8 cellular contexts compared by ENCODE assay signal in the genomic region with DNA sequence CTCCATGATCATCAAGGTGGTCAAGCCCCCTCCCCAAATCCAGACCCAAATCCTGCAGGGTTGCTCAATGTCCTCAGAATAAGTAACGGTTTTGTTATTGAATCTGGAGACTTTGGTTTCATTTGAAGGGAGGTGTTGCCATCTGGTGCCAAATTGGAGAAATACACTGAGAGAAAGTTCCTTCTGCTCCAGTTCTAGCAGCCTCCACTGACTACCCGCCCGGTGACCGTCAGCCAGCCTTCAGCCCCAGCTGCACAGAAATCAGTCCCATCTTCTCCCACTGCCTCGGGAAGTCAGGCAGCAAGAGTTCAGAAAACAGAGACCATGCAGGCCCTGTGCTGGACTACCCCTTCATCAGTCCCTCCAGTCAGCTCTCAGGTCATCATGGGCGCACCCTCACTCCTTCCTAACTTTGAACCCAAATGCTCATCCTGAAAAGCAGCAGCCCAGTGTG. TPM values are rescaled to one million over a fixed set of nuclear protein-coding genes. Genes with fewer than 3 reads are reported as not detected.
A peak's percentile ranks its signal among the peaks of the same experiment; 100 is the strongest.
DNase-seq lines count a peak whose midpoint lies in the region; ATAC-seq and TF ChIP-seq lines count a peak whose summit lies in the region.

No MANE protein-coding gene starts in this region.

- no peak overlapping the region for H3K4me3 ChIP-seq in CD4-positive, CD25-positive, alpha-beta regulatory T cell (ENCODE audit: low read depth, low read length)
- H3K4me3 ChIP-seq in thoracic aorta = no peak overlapping the region

- peaks cover 0 to 1% (median 0%) of the 10 kb centered on the region in 7 donors for H3K9me3 Mint-ChIP-seq in CD4-positive, CD25-positive, alpha-beta regulatory T cell

- no peak overlapping the region for H3K27ac ChIP-seq in CD4-positive, CD25-positive, alpha-beta regulatory T cell (ENCODE audit: insufficient read depth, low read length, poor library complexity, severe bottlenecking)
- peak overlapping the region; percentile 54 for H3K27ac ChIP-seq in layer of hippocampus (ENCODE audit: low read depth, low read length)
- no peak overlapping the region for H3K27ac ChIP-seq in thoracic aorta

- DNase-seq in CD4-positive, CD25-positive, alpha-beta regulatory T cell = peak; percentile 12 to 71 (median 57)
- peak; percentile 67 for DNase-seq in M059J (ENCODE audit: low read depth)
- peak; percentile 86 for DNase-seq in SK-MEL-5 (ENCODE audit: low read depth, low spot score)
- peak; percentile 73 for DNase-seq in cerebellar cortex (ENCODE audit: low spot score)
- DNase-seq in thoracic aorta (ENCODE audit: low spot score) = no peak
- DNase-seq in OCI-M2 (lab: John Stamatoyannopoulos, UW; ENCODE audit: unreplicated experiment) = no peak

- no peaks in the 10 kb centered on the region for H3K27me3 ChIP-seq in CD4-positive, CD25-positive, alpha-beta regulatory T cell (ENCODE audit: control insufficient read depth, insufficient read depth, low read length)
- H3K27me3 ChIP-seq in layer of hippocampus (ENCODE audit: control insufficient read depth, insufficient read depth, low read length) (no peaks in the 10 kb centered on the region), thoracic aorta (replicated peaks; ENCODE audit: insufficient read depth) (no peaks in the 10 kb centered on the region)

- H3K4me1 ChIP-seq in CD4-positive, CD25-positive, alpha-beta regulatory T cell (ENCODE audit: control insufficient read depth, insufficient read depth, low read length, poor library complexity, severe bottlenecking) = no peaks in the 10 kb centered on the region
- H3K4me1 ChIP-seq in thoracic aorta (ENCODE audit: control insufficient read depth in 1 of 2, low read depth in 2 of 2) = peaks cover 11 to 19% of the 10 kb centered on the region in 2 donors

- in situ Hi-C loops in SK-MEL-5 (cut with HindIII; ENCODE audit: low pct_unique_long_range_greater_than_20kb, low sequenced_read_pairs) = loop anchor here (10.0 kb wide), 1 partner anchor 232 kb away; no protein-coding TSS in a partner anchor

- ATAC-seq in CD4-positive, CD25-positive, alpha-beta regulatory T cell (ENCODE audit: low read depth in 2 of 2) = peak in 1 of 2 donors; percentile 34
- peak; percentile 49 for ATAC-seq in GM18868 (IDR thresholded peaks at IDR 0.05; ENCODE audit: unreplicated experiment)
- peak; percentile 39 for ATAC-seq in thoracic aorta (ENCODE audit: insufficient number of reproducible peaks, low FRiP score, low read depth)

- H3K27ac Mint-ChIP-seq in CD4-positive, CD25-positive, alpha-beta regulatory T cell = no peak overlapping the region

- peaks cover 25% of the 10 kb centered on the region for H3K27me3 Mint-ChIP-seq in CD4-positive, CD25-positive, alpha-beta regulatory T cell

- peaks cover 0 to 16% (median 8%) of the 10 kb centered on the region in 4 donors for H3K4me1 Mint-ChIP-seq in CD4-positive, CD25-positive, alpha-beta regulatory T cell

- no peaks in the 10 kb centered on the region for H3K36me3 ChIP-seq in CD4-positive, CD25-positive, alpha-beta regulatory T cell (ENCODE audit: control insufficient read depth, insufficient read depth, low read length)
- no peaks in the 10 kb centered on the region for H3K36me3 ChIP-seq in thoracic aorta

- H3K4me3 Mint-ChIP-seq in CD4-positive, CD25-positive, alpha-beta regulatory T cell = no peak overlapping the region

- H3K36me3 Mint-ChIP-seq in CD4-positive, CD25-positive, alpha-beta regulatory T cell = no peaks in the 10 kb centered on the region

- no peaks in the 10 kb centered on the region for H3K9me3 ChIP-seq in CD4-positive, CD25-positive, alpha-beta regulatory T cell (ENCODE audit: control insufficient read depth in 2 of 2, low read length in 2 of 2)
- no peaks in the 10 kb centered on the region for H3K9me3 ChIP-seq in thoracic aorta

- peak; percentile 72 for TF ChIP-seq CTCF in thoracic aorta (IDR thresholded peaks at IDR 0.05)

RNA-seq across cellular contexts. Expression of gene PKDCC, which starts 38.7 kb away (rescaled TPM):
- not detected for total RNA-seq in CD4-positive, CD25-positive, alpha-beta regulatory T cell
- not detected for polyA plus RNA-seq in CD4-positive, CD25-positive, alpha-beta regulatory T cell
- 4.1 and 5.4 TPM in 2 replicates for total RNA-seq in M059J (2014; rRNA removed; shearing (Covaris generic))
- total RNA-seq in SK-MEL-5 (2014; rRNA removed; shearing (Covaris generic)) = 12.2 and 15.1 TPM in 2 replicates
- polyA plus RNA-seq in SK-MEL-5 (2015; cell fraction: cytosol; rRNA removed) = 11.6 and 12.2 TPM in 2 replicates
- 89.0 and 103 TPM in 2 replicates for polyA plus RNA-seq in SK-MEL-5 (2015; cell fraction: nucleus; rRNA removed)
- total RNA-seq in thoracic aorta = 100 to 1,000 TPM in 1 of 2 donors, 10 to 100 TPM in 1; 75.8 to 225 TPM

Comparison
In these comparisons a context has a peak if more than half of its experiments do, and no peak if none do; other contexts are left out.
1. DNase-seq: peak in CD4-positive, CD25-positive, alpha-beta regulatory T cell (3 of 3), M059J (single experiment), SK-MEL-5 (single experiment) and cerebellar cortex (single experiment); none in thoracic aorta (single experiment) and OCI-M2 (single experiment).